ENCODE assay signal across 1 cellular context in genomic region chr9:15293727-15294405, GRCh38.
TF ChIP-seq lines count a peak whose summit lies in the region.

No MANE protein-coding gene starts in this region.

TF ChIP-seq in GM12878, 131 proteins besides CTCF, POLR2A, EP300 and RAD21:
- no peak for TF ChIP-seq NFIC (IDR thresholded peaks at IDR 0.05; ENCODE audit: low read depth, low read length)
- TF ChIP-seq CUX1 (IDR thresholded peaks at IDR 0.05; ENCODE audit: insufficient replicate concordance, low read depth, low read length), result no peak
- peak; percentile 6; the same call in 1 of the 2 replicates for TF ChIP-seq SPI1 (IDR thresholded peaks at IDR 0.05; ENCODE audit: borderline replicate concordance, insufficient read depth, low read depth, low read length)
